In genomic region chr5:79510638-79511037, GRCh38 we compare ENCODE assay signal across 16 cellular contexts. TPM values are rescaled to one million over a fixed set of nuclear protein-coding genes. Genes with fewer than 3 reads are reported as not detected.
DNase-seq lines count a peak whose midpoint lies in the region; ATAC-seq, FAIRE-seq and TF ChIP-seq lines count a peak whose summit lies in the region.
"Had no signal": no experiment of that assay in that cellular context is flagged by ENCODE, and none has a peak within 500 bp of the region (broad histone marks: within the 10 kb centered on the region; RNA-seq: fewer than 3 reads in every experiment).

No MANE protein-coding gene starts in this region.

- H3K4me3 Mint-ChIP-seq in activated naive CD8-positive, alpha-beta T cell treated with anti-CD3 and anti-CD28 coated beads, Interleukin-2, amount 50 U/mL, for 24 hours, result peak overlapping the region; percentile 84
- H3K4me3 Mint-ChIP-seq in CD4-positive, alpha-beta memory T cell, result no peak overlapping the region
- H3K4me3 Mint-ChIP-seq: B cell, immature natural killer cell had no signal

- CTCF ChIA-PET in CD4-positive, alpha-beta memory T cell (lab: Charles Lee; ENCODE audit: partially characterized antibody), result no interaction called here

- intact Hi-C loops in cardiac septum (cut with DNase I), result loop anchor here (5.0 kb wide), 1 partner anchor 273 kb away; the partner anchor contains the start of gene JMY
- intact Hi-C loops in CD4-positive, alpha-beta memory T cell (cut with micrococcal nuclease), result loop anchor here (5.0 kb wide), 7 partner anchors 102 to 1787 kb away; partner anchors contain the start of genes ARSB, JMY, MTX3 and SCAMP1

- no peaks in the 10 kb centered on the region for H3K9me3 ChIP-seq in cardiac muscle cell (ENCODE audit: low read depth)
- H3K9me3 ChIP-seq in hepatocyte (ENCODE audit: low read depth), result no peaks in the 10 kb centered on the region
- no peaks in the 10 kb centered on the region for H3K9me3 ChIP-seq in skeletal muscle tissue (ENCODE audit: control insufficient read depth in 3 of 3, low read length in 3 of 3)
- no peaks in the 10 kb centered on the region for H3K9me3 ChIP-seq in CD4-positive, alpha-beta memory T cell (ENCODE audit: control insufficient read depth in 1 of 2, low read length in 2 of 2)
- H3K9me3 ChIP-seq: esophagus squamous epithelium had no signal

- peak overlapping the region; percentile 66 to 93 (median 88) for H3K9ac ChIP-seq in skeletal muscle tissue (ENCODE audit: low read depth in 1 of 3, low read length in 3 of 3)

- DNase-seq in cardiac muscle cell (ENCODE audit: low read depth in 1 of 2, low spot score in 1 of 2) (no peak), cardiac septum (ENCODE audit: low spot score) (no peak), hepatocyte (ENCODE audit: low spot score) (no peak), H54 (ENCODE audit: insufficient read length, low spot score) (no peak)
- DNase-seq in activated naive CD8-positive, alpha-beta T cell treated with anti-CD3 and anti-CD28 coated beads, Interleukin-2, amount 50 U/mL, for 24 hours, result no peak
- no peak for DNase-seq in CD4-positive, alpha-beta memory T cell
- DNase-seq: activated CD4-positive, alpha-beta T cell treated with anti-CD3 and anti-CD28 coated beads for 1 hour; activated effector memory CD4-positive, alpha-beta T cell treated with anti-CD3 and anti-CD28 coated beads, Interleukin-2, amount 50 U/mL, for 16 hours; esophagus squamous epithelium; immature natural killer cell; KG1; NCI-H1694 treated with DMSO at 0.1 percent for 48 hours; NK-92 treated with Interleukin-12 subunit alpha and Interleukin-12 subunit beta, amount 100 ng/mL, for 24 hours had no signal

- H3K27ac ChIP-seq in cardiac muscle cell, result no peak overlapping the region
- H3K27ac ChIP-seq in hepatocyte, result no peak overlapping the region
- H3K27ac ChIP-seq in skeletal muscle tissue (ENCODE audit: low read depth, low read length), result peak overlapping the region; percentile 97
- no peak overlapping the region for H3K27ac ChIP-seq in CD4-positive, alpha-beta memory T cell (ENCODE audit: low read depth, low read length)
- H3K27ac ChIP-seq: esophagus squamous epithelium had no signal

- no peak for ATAC-seq in activated naive CD8-positive, alpha-beta T cell treated with anti-CD3 and anti-CD28 coated beads, Interleukin-2, amount 50 U/mL, for 24 hours
- ATAC-seq in HG03457 (IDR thresholded peaks at IDR 0.05; ENCODE audit: unreplicated experiment), result no peak

- H4K20me1 ChIP-seq in hepatocyte (ENCODE audit: insufficient read depth, poor library complexity, severe bottlenecking), result no peaks in the 10 kb centered on the region

- H2AFZ ChIP-seq in hepatocyte, result no peak overlapping the region

- H3K4me1 Mint-ChIP-seq in activated naive CD8-positive, alpha-beta T cell treated with anti-CD3 and anti-CD28 coated beads, Interleukin-2, amount 50 U/mL, for 24 hours, result peaks cover 46% of the 10 kb centered on the region
- H3K4me1 Mint-ChIP-seq in CD4-positive, alpha-beta memory T cell, result peaks cover 11 to 25% (median 16%) of the 10 kb centered on the region in 4 donors

- peak overlapping the region; percentile 90 for H3K4me2 ChIP-seq in hepatocyte

- no peaks in the 10 kb centered on the region for H3K9me3 Mint-ChIP-seq in activated naive CD8-positive, alpha-beta T cell treated with anti-CD3 and anti-CD28 coated beads, Interleukin-2, amount 50 U/mL, for 24 hours
- no peaks in the 10 kb centered on the region for H3K9me3 Mint-ChIP-seq in CD4-positive, alpha-beta memory T cell

- H3K4me1 ChIP-seq in cardiac muscle cell (ENCODE audit: low read depth) (peaks cover 31% of the 10 kb centered on the region), hepatocyte (ENCODE audit: insufficient read depth) (peaks cover 10% of the 10 kb centered on the region), skeletal muscle tissue (ENCODE audit: control insufficient read depth in 3 of 3, insufficient read depth in 3 of 3, low read length in 3 of 3) (peaks cover 18 to 27% (median 19%) of the 10 kb centered on the region in 3 donors)
- H3K4me1 ChIP-seq in CD4-positive, alpha-beta memory T cell (ENCODE audit: insufficient read depth, low read length), result peaks cover 18% of the 10 kb centered on the region

- POLR2A ChIA-PET in CD4-positive, alpha-beta memory T cell (lab: Charles Lee; ENCODE audit: partially characterized antibody), result no interaction called here

- H3K27ac Mint-ChIP-seq in activated naive CD8-positive, alpha-beta T cell treated with anti-CD3 and anti-CD28 coated beads, Interleukin-2, amount 50 U/mL, for 24 hours, result no peak overlapping the region
- no peak overlapping the region for H3K27ac Mint-ChIP-seq in CD4-positive, alpha-beta memory T cell
- H3K27ac Mint-ChIP-seq: B cell, immature natural killer cell had no signal

- no peak for TF ChIP-seq POLR2A in H54 (IDR thresholded peaks at IDR 0.05; ENCODE audit: low read depth, low read length)

- H3K27me3 ChIP-seq in cardiac muscle cell (no peaks in the 10 kb centered on the region), hepatocyte (no peaks in the 10 kb centered on the region), skeletal muscle tissue (ENCODE audit: control insufficient read depth in 3 of 3, insufficient read depth in 3 of 3, low read length in 3 of 3) (no peaks in the 10 kb centered on the region)
- peaks cover 9% of the 10 kb centered on the region for H3K27me3 ChIP-seq in CD4-positive, alpha-beta memory T cell (ENCODE audit: insufficient read depth, low read length)
- H3K27me3 ChIP-seq: esophagus squamous epithelium had no signal

- no peak for TF ChIP-seq CTCF in cardiac muscle cell (IDR thresholded peaks at IDR 0.05; ENCODE audit: low read depth, low read length)
- TF ChIP-seq CTCF in hepatocyte (IDR thresholded peaks at IDR 0.05; ENCODE audit: poor library complexity), result no peak

- no peaks in the 10 kb centered on the region for H3K9me2 ChIP-seq in hepatocyte (replicated peaks; ENCODE audit: insufficient read depth)

- H3K36me3 Mint-ChIP-seq in activated naive CD8-positive, alpha-beta T cell treated with anti-CD3 and anti-CD28 coated beads, Interleukin-2, amount 50 U/mL, for 24 hours (ENCODE audit: low read depth), result no peaks in the 10 kb centered on the region
- peaks cover 0 to 2% of the 10 kb centered on the region in 2 donors for H3K36me3 Mint-ChIP-seq in CD4-positive, alpha-beta memory T cell
- H3K36me3 Mint-ChIP-seq: immature natural killer cell had no signal

- H3K27me3 Mint-ChIP-seq in activated naive CD8-positive, alpha-beta T cell treated with anti-CD3 and anti-CD28 coated beads, Interleukin-2, amount 50 U/mL, for 24 hours, result peaks cover 14% of the 10 kb centered on the region
- H3K27me3 Mint-ChIP-seq in CD4-positive, alpha-beta memory T cell, result peaks cover 21% of the 10 kb centered on the region in 2 donors

- no peaks in the 10 kb centered on the region for H3K36me3 ChIP-seq in cardiac muscle cell
- no peaks in the 10 kb centered on the region for H3K36me3 ChIP-seq in hepatocyte (replicated peaks; ENCODE audit: insufficient read depth, low read depth)
- H3K36me3 ChIP-seq in skeletal muscle tissue (ENCODE audit: control insufficient read depth in 3 of 3, insufficient read depth in 3 of 3, low read length in 3 of 3), result no peaks in the 10 kb centered on the region
- no peaks in the 10 kb centered on the region for H3K36me3 ChIP-seq in CD4-positive, alpha-beta memory T cell (ENCODE audit: insufficient read depth, low read length)
- H3K36me3 ChIP-seq: esophagus squamous epithelium had no signal

- H3K79me2 ChIP-seq in hepatocyte, result peaks cover 61% of the 10 kb centered on the region

- H3K4me3 ChIP-seq in cardiac muscle cell (peak overlapping the region; percentile 69), hepatocyte (peak overlapping the region; percentile 79), skeletal muscle tissue (ENCODE audit: low read length in 3 of 3) (peak overlapping the region; percentile 70 to 90 (median 89))
- no peak overlapping the region for H3K4me3 ChIP-seq in CD4-positive, alpha-beta memory T cell (ENCODE audit: low read length in 2 of 2)

- FAIRE-seq in H54 (lab: Jason Lieb, UNC), result no peak

- WGBS in hepatocyte (ENCODE audit: low lambda C conversion rate, missing lambda C conversion rate), result 81% methylated on average over 6 of the region's 6 CpGs

RNA-seq across cellular contexts. Expression of gene HOMER1, which starts 3.3 kb away (rescaled TPM):
- 18.1 and 28.0 TPM in 2 replicates for total RNA-seq in cardiac muscle cell
- polyA plus RNA-seq in cardiac muscle cell, result 26.3 and 28.5 TPM in 2 replicates
- 67.4 TPM for total RNA-seq in cardiac septum
- 13.3 and 14.2 TPM in 2 replicates for total RNA-seq in hepatocyte
- polyA plus RNA-seq in hepatocyte, result 9.8 and 12.0 TPM in 2 replicates
- 33.9 TPM for total RNA-seq in skeletal muscle tissue
- total RNA-seq in CD4-positive, alpha-beta memory T cell, result 1 to 10 TPM; 1.5 to 1.7 TPM
- 1 to 10 TPM; 1.7 to 2.9 TPM for polyA plus RNA-seq in CD4-positive, alpha-beta memory T cell

Comparison
In these comparisons a context has a peak if more than half of its experiments do, and no peak if none do; other contexts are left out.
1. H3K4me3 ChIP-seq: peak in cardiac muscle cell (single experiment), hepatocyte (single experiment) and skeletal muscle tissue (3 of 3); none in CD4-positive, alpha-beta memory T cell (0 of 2).